Comparison of ENCODE assay signal across 26 cellular contexts in the genomic region with DNA sequence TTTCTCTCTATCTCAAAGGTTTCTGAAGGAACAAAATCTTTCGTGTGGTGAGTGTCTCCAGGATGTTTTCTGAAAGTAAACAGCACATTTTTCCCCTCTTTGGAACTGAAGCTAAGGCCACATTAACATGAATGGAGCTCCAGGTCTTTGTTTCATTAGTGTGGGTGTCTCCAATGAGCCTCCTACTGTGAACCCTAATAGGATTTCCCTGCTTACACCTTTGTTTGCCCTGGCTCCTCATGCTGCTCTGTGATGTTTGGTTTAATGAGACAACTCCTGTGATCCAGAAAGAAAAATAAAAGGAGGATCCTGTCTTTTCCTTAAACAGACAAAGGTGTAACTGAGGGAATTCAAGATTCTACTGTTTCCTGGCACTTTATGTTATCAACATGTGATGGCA.
"Had no signal": no experiment of that assay in that cellular context is flagged by ENCODE, and none has a peak within 500 bp of the region (broad histone marks: within the 10 kb centered on the region; RNA-seq: fewer than 3 reads in every experiment).

No MANE protein-coding gene starts in this region.

- H3K4me1 Mint-ChIP-seq: activated naive CD4-positive, alpha-beta T cell treated with anti-CD3 and anti-CD28 coated beads, Interleukin-2, amount 10 ng/mL, durations not matched to agents 7 days and 5 days; central memory CD8-positive, alpha-beta T cell; naive thymus-derived CD4-positive, alpha-beta T cell; stimulated activated effector memory CD8-positive, alpha-beta T cell treated with anti-CD3 and anti-CD28 coated beads, Interleukin-12 subunit alpha, Interleukin-12 subunit beta, amount 100 ng/mL, for 72 hours had no signal

- H3K9me3 Mint-ChIP-seq: activated naive CD4-positive, alpha-beta T cell treated with anti-CD3 and anti-CD28 coated beads, Interleukin-2, amount 10 ng/mL, durations not matched to agents 7 days and 5 days; central memory CD8-positive, alpha-beta T cell; stimulated activated effector memory CD8-positive, alpha-beta T cell treated with anti-CD3 and anti-CD28 coated beads, Interleukin-12 subunit alpha, Interleukin-12 subunit beta, amount 100 ng/mL, for 72 hours; type B pancreatic cell had no signal

- H3K9ac ChIP-seq: parathyroid adenoma had no signal

- H3K4me1 ChIP-seq: colonic mucosa, parathyroid adenoma, stomach had no signal

- H3K4me3 ChIP-seq: colonic mucosa, right lobe of liver, smooth muscle cell, stomach had no signal

- H3K36me3 ChIP-seq: colonic mucosa, neutrophil, right lobe of liver, stomach had no signal

- H3K4me2 ChIP-seq: smooth muscle cell had no signal

- H2AFZ ChIP-seq: parathyroid adenoma had no signal

- DNase-seq: activated CD4-positive, alpha-beta T cell treated with anti-CD3 and anti-CD28 coated beads, Interleukin-2, amount 50 U/mL, for 1 hour; activated CD4-positive, CD25-positive, alpha-beta regulatory T cell treated with anti-CD3 and anti-CD28 coated beads, Interleukin-2, amount 50 U/mL, for 72 hours; activated CD8-positive, alpha-beta memory T cell treated with anti-CD3 and anti-CD28 coated beads for 24 hours; activated CD8-positive, alpha-beta memory T cell treated with anti-CD3 and anti-CD28 coated beads, Interleukin-2, amount 50 U/mL, for 48 hours; activated effector memory CD4-positive, alpha-beta T cell treated with Interleukin-2 at 50 U/mL for 16 hours; activated naive CD4-positive, alpha-beta T cell treated with anti-CD3 and anti-CD28 coated beads, Interleukin-2, amount 10 ng/mL, durations not matched to agents 7 days and 5 days; activated T-cell treated with anti-CD3 and anti-CD28 coated beads, Interleukin-2, amount 50 U/mL, for 48 hours; aorta; colonic mucosa; erythroblast; foreskin melanocyte; glutamatergic neuron; hypothalamus; mesenchymal stem cell; naive thymus-derived CD4-positive, alpha-beta T cell; right lobe of liver; stimulated activated CD4-positive, alpha-beta T cell treated with anti-CD3 and anti-CD28 coated beads, Interleukin-4, amount 100 ng/mL, for 24 hours; stomach; T1000 had no signal

- H3K27ac Mint-ChIP-seq: activated naive CD4-positive, alpha-beta T cell treated with anti-CD3 and anti-CD28 coated beads, Interleukin-2, amount 10 ng/mL, durations not matched to agents 7 days and 5 days; naive thymus-derived CD4-positive, alpha-beta T cell; stimulated activated effector memory CD8-positive, alpha-beta T cell treated with anti-CD3 and anti-CD28 coated beads, Interleukin-12 subunit alpha, Interleukin-12 subunit beta, amount 100 ng/mL, for 72 hours; type B pancreatic cell had no signal

- H3K9me3 ChIP-seq: colonic mucosa, neutrophil, right lobe of liver, stomach had no signal

- H3K4me3 Mint-ChIP-seq: activated naive CD4-positive, alpha-beta T cell treated with anti-CD3 and anti-CD28 coated beads, Interleukin-2, amount 10 ng/mL, durations not matched to agents 7 days and 5 days; central memory CD8-positive, alpha-beta T cell; naive thymus-derived CD4-positive, alpha-beta T cell; stimulated activated effector memory CD8-positive, alpha-beta T cell treated with anti-CD3 and anti-CD28 coated beads, Interleukin-12 subunit alpha, Interleukin-12 subunit beta, amount 100 ng/mL, for 72 hours; type B pancreatic cell had no signal

- FAIRE-seq: endometrium had no signal

- H3K36me3 Mint-ChIP-seq: activated naive CD4-positive, alpha-beta T cell treated with anti-CD3 and anti-CD28 coated beads, Interleukin-2, amount 10 ng/mL, durations not matched to agents 7 days and 5 days; naive thymus-derived CD4-positive, alpha-beta T cell; stimulated activated effector memory CD8-positive, alpha-beta T cell treated with anti-CD3 and anti-CD28 coated beads, Interleukin-12 subunit alpha, Interleukin-12 subunit beta, amount 100 ng/mL, for 72 hours; type B pancreatic cell had no signal

- H3K27me3 ChIP-seq: colonic mucosa, neutrophil, right lobe of liver, stomach had no signal

- H3K27ac ChIP-seq: colonic mucosa, neutrophil, parathyroid adenoma, right lobe of liver, stomach had no signal

- H3K79me2 ChIP-seq: parathyroid adenoma had no signal
